Comparison of ENCODE assay signal across 10 cellular contexts in the genomic region with DNA sequence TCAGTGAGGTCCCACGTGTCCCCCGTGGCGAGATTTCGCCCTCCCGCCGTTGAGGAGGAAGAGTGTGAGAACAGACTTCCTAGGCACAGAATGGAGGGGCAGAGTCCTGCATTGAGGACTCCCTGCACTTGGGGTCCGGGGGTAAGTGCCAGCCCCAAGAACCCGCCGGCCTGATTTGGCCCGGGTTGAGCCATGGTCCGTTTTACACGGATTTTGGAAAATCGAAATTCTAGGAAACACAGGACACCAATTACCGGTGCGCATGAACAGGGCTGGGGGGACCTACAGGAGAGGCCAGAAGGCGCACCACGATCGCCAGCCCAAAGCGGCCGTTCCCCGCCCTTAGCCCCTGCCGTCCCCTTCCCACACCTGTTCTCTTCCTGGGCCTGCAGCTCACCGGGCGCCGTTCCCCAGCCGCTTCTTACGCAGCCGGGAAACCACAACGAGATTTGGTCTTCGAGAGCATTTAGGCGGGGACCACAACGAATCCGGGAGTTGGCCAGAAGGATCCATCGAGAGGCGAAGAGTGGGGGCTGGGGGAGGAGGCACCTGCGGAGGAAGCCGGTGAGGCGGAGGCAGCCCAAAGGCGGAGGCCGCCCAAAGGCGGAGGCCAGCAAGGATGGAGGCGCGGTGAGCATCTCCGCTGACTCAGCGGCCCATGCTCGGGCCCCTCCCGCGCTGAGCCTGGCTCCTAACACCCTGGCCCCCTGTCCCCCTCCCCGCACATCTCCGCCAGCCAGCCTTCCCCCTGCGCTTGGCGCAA. TPM values are rescaled to one million over a fixed set of nuclear protein-coding genes. Genes with fewer than 3 reads are reported as not detected.
DNase-seq lines count a peak whose midpoint lies in the region; ATAC-seq and TF ChIP-seq lines count a peak whose summit lies in the region.
"Had no signal": no experiment of that assay in that cellular context is flagged by ENCODE, and none has a peak within 500 bp of the region (broad histone marks: within the 10 kb centered on the region; RNA-seq: fewer than 3 reads in every experiment).

No MANE protein-coding gene starts in this region.

- H3K9me3 ChIP-seq in effector memory CD4-positive, alpha-beta T cell (ENCODE audit: control insufficient read depth, low read length) = no peaks in the 10 kb centered on the region
- H3K9me3 ChIP-seq in prostate gland = no peaks in the 10 kb centered on the region

- TF ChIP-seq CTCF in prostate gland (IDR thresholded peaks at IDR 0.05) = no peak

- peaks cover 47% of the 10 kb centered on the region for H3K27me3 ChIP-seq in effector memory CD4-positive, alpha-beta T cell (replicated peaks; ENCODE audit: control insufficient read depth, insufficient read depth, low read length, poor library complexity, severe bottlenecking)
- H3K27me3 ChIP-seq in prostate gland (replicated peaks; ENCODE audit: insufficient read depth) = peaks cover 41% of the 10 kb centered on the region

- ATAC-seq in HG03378 (IDR thresholded peaks at IDR 0.05; ENCODE audit: unreplicated experiment) = no peak

- intact Hi-C loops in prostate gland (cut with DNase I) = no loop called here

- TF ChIP-seq POLR2A in prostate gland (IDR thresholded peaks at IDR 0.05) = no peak

- H3K27ac ChIP-seq in effector memory CD4-positive, alpha-beta T cell (ENCODE audit: insufficient read depth, low read length, poor library complexity, severe bottlenecking) = no peak overlapping the region
- no peak overlapping the region for H3K27ac ChIP-seq in prostate gland
- H3K27ac ChIP-seq: skin epidermis had no signal

- no peaks in the 10 kb centered on the region for H3K36me3 ChIP-seq in effector memory CD4-positive, alpha-beta T cell (ENCODE audit: control insufficient read depth, insufficient read depth, low read length)
- H3K36me3 ChIP-seq in prostate gland = no peaks in the 10 kb centered on the region

- 5% methylated on average over 52 of the region's 52 CpGs for WGBS in prostate gland

- H3K4me1 ChIP-seq in effector memory CD4-positive, alpha-beta T cell (ENCODE audit: control insufficient read depth, insufficient read depth, low read length, poor library complexity, severe bottlenecking) = peaks cover 36% of the 10 kb centered on the region
- peaks cover 11% of the 10 kb centered on the region for H3K4me1 ChIP-seq in prostate gland (replicated peaks)

- peak overlapping the region; percentile 58 for H3K4me3 ChIP-seq in effector memory CD4-positive, alpha-beta T cell (ENCODE audit: insufficient read depth, low read depth, low read length, poor library complexity, severe bottlenecking)
- H3K4me3 ChIP-seq in prostate gland = no peak overlapping the region

- DNase-seq in NCI-H2227 (lab: John Stamatoyannopoulos, UW; ENCODE audit: unreplicated experiment) = peak; percentile 78
- DNase-seq in NCI-H2227 treated with DMSO at 0.1 percent for 48 hours (lab: John Stamatoyannopoulos, UW) = no peak
- peak; percentile 81 for DNase-seq in NCI-H82 treated with DMSO at 0.1 percent for 48 hours (lab: John Stamatoyannopoulos, UW; ENCODE audit: unreplicated experiment)
- no peak for DNase-seq in effector memory CD4-positive, alpha-beta T cell
- DNase-seq in stimulated activated CD4-positive, alpha-beta T cell treated with anti-CD3 and anti-CD28 coated beads, Interleukin-4, amount 100 ng/mL, for 1 hour = peak; percentile 37
- DNase-seq in NCI-H1092 (lab: John Stamatoyannopoulos, UW) = no peak
- no peak for DNase-seq in prostate gland (ENCODE audit: low spot score)

RNA-seq across cellular contexts. Expression of gene TLX2, which starts 0.5 kb away (rescaled TPM):
- total RNA-seq in prostate gland = under 1 TPM in 1 of 2 donors, not detected in 1; 0.97 TPM
- total RNA-seq: glomerular endothelial cell had no signal

RNA-seq across cellular contexts. Expression of gene PCGF1, which starts 6.3 kb away (rescaled TPM):
- total RNA-seq in prostate gland = 10 to 100 TPM; 13.6 to 14.7 TPM

RNA-seq across cellular contexts. Expression of gene DQX1, which starts 12.2 kb away (rescaled TPM):
- total RNA-seq in prostate gland = not detected
- total RNA-seq: glomerular endothelial cell had no signal

RNA-seq across cellular contexts. Expression of gene LBX2, which starts 14.4 kb away (rescaled TPM):
- 1 to 10 TPM in 1 of 2 donors, not detected in 1; 1.2 TPM for total RNA-seq in prostate gland

RNA-seq across cellular contexts. Expression of gene AUP1, which starts 15.7 kb away (rescaled TPM):
- 100 to 1,000 TPM; 101 to 124 TPM for total RNA-seq in prostate gland

Comparison
In these comparisons a context has a peak if more than half of its experiments do, and no peak if none do; other contexts are left out.
1. DNase-seq: peak in NCI-H2227 (single experiment), NCI-H82 treated with DMSO at 0.1 percent for 48 hours (single experiment) and stimulated activated CD4-positive, alpha-beta T cell treated with anti-CD3 and anti-CD28 coated beads, Interleukin-4, amount 100 ng/mL, for 1 hour (single experiment); none in NCI-H2227 treated with DMSO at 0.1 percent for 48 hours (single experiment), effector memory CD4-positive, alpha-beta T cell (0 of 3), NCI-H1092 (single experiment) and prostate gland (single experiment).